Comparison of ENCODE assay signal across 9 cellular contexts in genomic region chr11:83072689-83073242, GRCh38. TPM values are rescaled to one million over a fixed set of nuclear protein-coding genes. Genes with fewer than 3 reads are reported as not detected.
A peak's percentile ranks its signal among the peaks of the same experiment; 100 is the strongest.
DNase-seq lines count a peak whose midpoint lies in the region; ATAC-seq, FAIRE-seq and TF ChIP-seq lines count a peak whose summit lies in the region.
"Had no signal": no experiment of that assay in that cellular context is flagged by ENCODE, and none has a peak within 500 bp of the region (broad histone marks: within the 10 kb centered on the region; RNA-seq: fewer than 3 reads in every experiment).

No MANE protein-coding gene starts in this region.

- 13 to 18% methylated on average over 5 to 15 of the region's 18 CpGs for WGBS in gastroesophageal sphincter (ENCODE audit: low coverage in 1 of 2), 2 donors
- 8 to 16% (median 11%) methylated on average over 18 of the region's 18 CpGs for WGBS in small intestine, 3 donors

- H3K27me3 ChIP-seq in gastroesophageal sphincter, result no peaks in the 10 kb centered on the region
- H3K27me3 ChIP-seq in small intestine (ENCODE audit: control insufficient read depth in 2 of 2, insufficient read depth in 2 of 2, low read length in 2 of 2), result no peaks in the 10 kb centered on the region

- H3K4me3 ChIP-seq in gastroesophageal sphincter (peak overlapping the region; percentile 55 to 67), small intestine (ENCODE audit: low read depth in 1 of 2, low read length in 2 of 2) (peak overlapping the region; percentile 52 to 78)

- TF ChIP-seq CTCF in gastroesophageal sphincter (IDR thresholded peaks at IDR 0.05), result no peak

- H3K4me1 ChIP-seq in gastroesophageal sphincter, result peaks cover 3 to 58% (median 8%) of the 10 kb centered on the region in 3 donors
- peaks cover 8 to 24% of the 10 kb centered on the region in 2 donors for H3K4me1 ChIP-seq in small intestine (ENCODE audit: control insufficient read depth in 2 of 2, insufficient read depth in 1 of 2, low read depth in 1 of 2, low read length in 1 of 2)

- DNase-seq in GM19239 (ENCODE audit: insufficient read length, low spot score) (no peak), RKO (ENCODE audit: low spot score) (peak; percentile 44), small intestine (no peak), COLO829 (ENCODE audit: low spot score) (no peak), activated gamma-delta T cell (lab: John Stamatoyannopoulos, UW) (no peak)
- no peak for DNase-seq in stimulated activated CD4-positive, alpha-beta T cell treated with anti-CD3 and anti-CD28 coated beads, Interleukin-12 subunit alpha, Interleukin-12 subunit beta, amount 100 ng/mL, for 4 hours
- DNase-seq: cerebellar nuclear complex had no signal

- ATAC-seq in gastroesophageal sphincter (no peak), GM19455 (IDR thresholded peaks at IDR 0.05; ENCODE audit: unreplicated experiment) (no peak)

- H3K9me3 ChIP-seq in gastroesophageal sphincter (no peaks in the 10 kb centered on the region), small intestine (ENCODE audit: control insufficient read depth, low read depth) (no peaks in the 10 kb centered on the region)

- H3K27ac ChIP-seq in gastroesophageal sphincter, result peak overlapping the region; percentile 78 to 96 (median 92)
- peak overlapping the region in 1 of 2 donors; percentile 98 for H3K27ac ChIP-seq in small intestine (ENCODE audit: low read depth in 1 of 2, low read length in 1 of 2)

- TF ChIP-seq EP300 in gastroesophageal sphincter (IDR thresholded peaks at IDR 0.05), result no peak

- peaks cover 0 to 26% of the 10 kb centered on the region in 2 donors for H3K36me3 ChIP-seq in gastroesophageal sphincter
- peaks cover 0 to 3% of the 10 kb centered on the region in 2 donors for H3K36me3 ChIP-seq in small intestine (ENCODE audit: control insufficient read depth in 2 of 2, insufficient read depth in 2 of 2, low read length in 2 of 2)

- no peak for TF ChIP-seq POLR2A in gastroesophageal sphincter (IDR thresholded peaks at IDR 0.05)

- FAIRE-seq in GM19239 (lab: Jason Lieb, UNC) (peak; percentile 74), small intestine (lab: Jason Lieb, UNC) (no peak)

RNA-seq across cellular contexts. Expression of gene RAB30, which starts 1.1 kb away (rescaled TPM):
- total RNA-seq in gastroesophageal sphincter, result 10 to 100 TPM; 18.7 to 36.6 (median 27.5) TPM
- polyA plus RNA-seq in small intestine, result 10 to 100 TPM in 2 of 3 donors, 1 to 10 TPM in 1; 3.2 to 15.9 (median 13.0) TPM
